23 cellular contexts compared by ENCODE assay signal in the genomic region with DNA sequence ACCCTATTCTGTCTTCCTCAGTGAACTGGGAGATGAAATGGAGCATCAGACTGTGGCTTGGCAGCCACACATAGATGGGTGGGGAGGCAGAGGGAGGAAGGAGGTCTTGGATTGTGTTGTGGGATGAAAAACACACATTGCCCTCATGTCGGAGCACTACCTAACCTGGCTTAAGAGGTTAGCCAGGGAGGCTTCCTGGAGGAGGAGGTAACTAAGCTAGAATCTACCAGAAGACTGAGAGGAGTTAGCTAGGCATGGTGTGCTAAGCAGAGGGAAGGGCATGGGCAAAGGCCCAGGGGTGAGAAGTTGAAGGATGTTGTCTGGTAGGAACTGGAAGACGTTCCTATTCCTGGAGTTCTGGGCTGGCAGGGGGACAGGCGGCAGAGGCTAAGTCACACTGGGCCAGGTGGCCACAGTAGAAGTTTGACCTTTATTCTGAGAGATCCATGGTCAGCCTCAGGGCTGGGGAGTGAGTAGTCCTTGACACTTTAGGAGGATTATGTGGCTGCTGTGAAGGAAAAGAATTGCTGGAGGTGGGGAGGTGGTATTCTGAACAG. TPM values are rescaled to one million over a fixed set of nuclear protein-coding genes. Genes with fewer than 3 reads are reported as not detected.
"Had no signal": no experiment of that assay in that cellular context is flagged by ENCODE, and none has a peak within 500 bp of the region (broad histone marks: within the 10 kb centered on the region; RNA-seq: fewer than 3 reads in every experiment).

No MANE protein-coding gene starts in this region.

- FAIRE-seq: colon, endometrium, keratinocyte, TTC549 had no signal

- H3K36me3 ChIP-seq: transverse colon had no signal

- H3K9me3 Mint-ChIP-seq: activated CD4-positive, alpha-beta T cell treated with anti-CD3 and anti-CD28 coated beads, Interleukin-2, amount 10 ng/mL, durations not matched to agents 24 days and 14 days; activated CD8-positive, alpha-beta T cell treated with anti-CD3 and anti-CD28 coated beads for 36 hours; activated naive CD8-positive, alpha-beta T cell treated with anti-CD3 and anti-CD28 coated beads, Interleukin-2, amount 10 ng/mL, durations not matched to agents 7 days and 5 days; activated T-cell treated with anti-CD3 and anti-CD28 coated beads, Interleukin-2, amount 50 U/mL, for 24 hours; activated T-helper 2 cell treated with anti-CD3 and anti-CD28 coated beads, Interferon-gamma antibody, Interleukin-2, Interleukin-4, amounts not matched to agents 10 μg/mL and 5 μg/mL and 100 μg/mL, durations not matched to agents 14 hours and 24 hours and 36 hours; brain; T-helper 2 cell treated with Interferon-gamma antibody and Interleukin-4, amounts not matched to agents 5 μg/mL and 100 μg/mL, for 36 hours had no signal

- H3K27ac Mint-ChIP-seq: activated CD4-positive, alpha-beta T cell treated with anti-CD3 and anti-CD28 coated beads, Interleukin-2, amount 10 ng/mL, durations not matched to agents 24 days and 14 days; activated CD8-positive, alpha-beta T cell treated with anti-CD3 and anti-CD28 coated beads for 36 hours; activated naive CD8-positive, alpha-beta T cell treated with anti-CD3 and anti-CD28 coated beads, Interleukin-2, amount 10 ng/mL, durations not matched to agents 7 days and 5 days; activated T-cell treated with anti-CD3 and anti-CD28 coated beads, Interleukin-2, amount 50 U/mL, for 24 hours; activated T-helper 2 cell treated with anti-CD3 and anti-CD28 coated beads, Interferon-gamma antibody, Interleukin-2, Interleukin-4, amounts not matched to agents 10 μg/mL and 5 μg/mL and 100 μg/mL, durations not matched to agents 14 hours and 24 hours and 36 hours; T-helper 2 cell treated with Interferon-gamma antibody and Interleukin-4, amounts not matched to agents 5 μg/mL and 100 μg/mL, for 36 hours had no signal

- H3K36me3 Mint-ChIP-seq: activated naive CD8-positive, alpha-beta T cell treated with anti-CD3 and anti-CD28 coated beads, Interleukin-2, amount 10 ng/mL, durations not matched to agents 7 days and 5 days; brain had no signal

- H3K9me3 ChIP-seq: transverse colon had no signal

- H3K4me3 ChIP-seq: transverse colon had no signal

- H3K4me3 Mint-ChIP-seq: activated CD4-positive, alpha-beta T cell treated with anti-CD3 and anti-CD28 coated beads, Interleukin-2, amount 10 ng/mL, durations not matched to agents 24 days and 14 days; activated CD8-positive, alpha-beta T cell treated with anti-CD3 and anti-CD28 coated beads for 36 hours; activated naive CD8-positive, alpha-beta T cell treated with anti-CD3 and anti-CD28 coated beads, Interleukin-2, amount 10 ng/mL, durations not matched to agents 7 days and 5 days; activated T-cell treated with anti-CD3 and anti-CD28 coated beads, Interleukin-2, amount 50 U/mL, for 24 hours; T-helper 2 cell treated with Interferon-gamma antibody and Interleukin-4, amounts not matched to agents 5 μg/mL and 100 μg/mL, for 36 hours had no signal

- DNase-seq: activated CD4-positive, alpha-beta T cell treated with anti-CD3 and anti-CD28 coated beads, Interleukin-2, amount 10 ng/mL, durations not matched to agents 24 days and 14 days; activated CD4-positive, CD25-positive, alpha-beta regulatory T cell; activated CD8-positive, alpha-beta T cell treated with anti-CD3 and anti-CD28 coated beads for 36 hours; activated naive CD4-positive, alpha-beta T cell treated with Interleukin-2 at 50 U/mL for 16 hours; activated naive CD8-positive, alpha-beta T cell treated with anti-CD3 and anti-CD28 coated beads, Interleukin-2, amount 10 ng/mL, durations not matched to agents 7 days and 5 days; activated T-cell treated with anti-CD3 and anti-CD28 coated beads, Interleukin-2, amount 50 U/mL, for 24 hours; central memory CD4-positive, alpha-beta T cell; erythroblast; foreskin melanocyte; midbrain; stimulated activated CD4-positive, alpha-beta T cell treated with anti-CD3 and anti-CD28 coated beads, Interleukin-12 subunit alpha, Interleukin-12 subunit beta, amount 100 ng/mL, for 4 hours; stimulated activated CD4-positive, alpha-beta T cell treated with anti-CD3 and anti-CD28 coated beads, Interleukin-1b, Interleukin-23, amount 100 ng/mL, for 48 hours; stimulated activated CD8-positive, alpha-beta memory T cell treated with anti-CD3 and anti-CD28 coated beads, Interleukin-4, amount 100 ng/mL, for 48 hours; stimulated activated naive CD4-positive, alpha-beta T cell; transverse colon had no signal

- H3K4me1 Mint-ChIP-seq: activated naive CD8-positive, alpha-beta T cell treated with anti-CD3 and anti-CD28 coated beads, Interleukin-2, amount 10 ng/mL, durations not matched to agents 7 days and 5 days had no signal

- ATAC-seq: activated CD8-positive, alpha-beta T cell treated with anti-CD3 and anti-CD28 coated beads for 36 hours had no signal

- H3K27ac ChIP-seq: transverse colon had no signal

RNA-seq across cellular contexts. Expression of a gene that starts 7.7 kb away (rescaled TPM):
- polyA plus RNA-seq: neural cell had no signal
